Comparison of ENCODE assay signal across 1 cellular context in the genomic region with DNA sequence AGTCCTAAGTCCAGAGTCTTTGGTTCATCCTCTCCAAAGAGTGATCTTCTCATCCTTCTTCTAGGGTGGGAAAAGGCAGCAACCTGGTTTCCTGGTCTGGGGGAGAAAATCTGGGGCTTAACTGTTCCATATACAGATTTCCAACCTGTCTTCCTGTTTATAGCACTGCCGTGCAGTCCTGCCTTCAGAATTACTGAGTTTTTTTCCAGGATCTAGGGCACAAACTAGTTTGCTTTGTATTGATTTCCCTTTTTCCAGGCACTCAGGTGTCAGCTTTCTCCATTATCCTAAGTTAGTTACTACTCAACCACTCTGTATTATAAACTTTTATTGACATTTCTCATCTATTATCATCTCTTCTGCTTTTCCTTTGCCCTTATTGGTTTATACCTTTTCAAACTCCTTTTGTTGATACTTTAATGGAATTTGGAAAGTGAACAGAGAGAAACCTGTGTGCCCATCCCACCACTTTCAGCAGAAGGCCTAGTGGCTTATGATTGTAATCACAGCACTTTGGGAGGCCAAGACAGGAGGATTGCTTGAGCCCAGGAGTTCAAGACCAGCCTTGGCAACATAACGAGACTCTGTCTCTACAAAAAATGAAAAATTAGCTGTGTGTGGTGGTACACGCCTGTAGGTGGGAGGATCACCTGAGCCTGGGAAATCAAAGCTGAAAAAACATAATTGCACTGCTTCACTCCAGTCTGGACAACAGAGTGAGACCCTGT.
TF ChIP-seq lines count a peak whose summit lies in the region.

No MANE protein-coding gene starts in this region.

TF ChIP-seq in HepG2, 621 proteins besides CTCF, POLR2A, EP300 and RAD21 (continued from another document):
- TF ChIP-seq, protein P1, sequence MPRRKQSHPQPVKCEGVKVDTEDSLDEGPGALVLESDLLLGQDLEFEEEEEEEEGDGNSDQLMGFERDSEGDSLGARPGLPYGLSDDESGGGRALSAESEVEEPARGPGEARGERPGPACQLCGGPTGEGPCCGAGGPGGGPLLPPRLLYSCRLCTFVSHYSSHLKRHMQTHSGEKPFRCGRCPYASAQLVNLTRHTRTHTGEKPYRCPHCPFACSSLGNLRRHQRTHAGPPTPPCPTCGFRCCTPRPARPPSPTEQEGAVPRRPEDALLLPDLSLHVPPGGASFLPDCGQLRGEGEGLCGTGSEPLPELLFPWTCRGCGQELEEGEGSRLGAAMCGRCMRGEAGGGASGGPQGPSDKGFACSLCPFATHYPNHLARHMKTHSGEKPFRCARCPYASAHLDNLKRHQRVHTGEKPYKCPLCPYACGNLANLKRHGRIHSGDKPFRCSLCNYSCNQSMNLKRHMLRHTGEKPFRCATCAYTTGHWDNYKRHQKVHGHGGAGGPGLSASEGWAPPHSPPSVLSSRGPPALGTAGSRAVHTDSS (CRISPR knock-in tag; conservative IDR thresholded peaks at IDR 0.05), result no peak
- TF ChIP-seq ZNF691 (CRISPR knock-in tag; IDR thresholded peaks at IDR 0.05; ENCODE audit: borderline replicate concordance, low read depth) (no peak), ZNF292 (CRISPR knock-in tag; IDR thresholded peaks at IDR 0.05; ENCODE audit: borderline replicate concordance, low read depth) (no peak)
- TF ChIP-seq, protein P2, sequence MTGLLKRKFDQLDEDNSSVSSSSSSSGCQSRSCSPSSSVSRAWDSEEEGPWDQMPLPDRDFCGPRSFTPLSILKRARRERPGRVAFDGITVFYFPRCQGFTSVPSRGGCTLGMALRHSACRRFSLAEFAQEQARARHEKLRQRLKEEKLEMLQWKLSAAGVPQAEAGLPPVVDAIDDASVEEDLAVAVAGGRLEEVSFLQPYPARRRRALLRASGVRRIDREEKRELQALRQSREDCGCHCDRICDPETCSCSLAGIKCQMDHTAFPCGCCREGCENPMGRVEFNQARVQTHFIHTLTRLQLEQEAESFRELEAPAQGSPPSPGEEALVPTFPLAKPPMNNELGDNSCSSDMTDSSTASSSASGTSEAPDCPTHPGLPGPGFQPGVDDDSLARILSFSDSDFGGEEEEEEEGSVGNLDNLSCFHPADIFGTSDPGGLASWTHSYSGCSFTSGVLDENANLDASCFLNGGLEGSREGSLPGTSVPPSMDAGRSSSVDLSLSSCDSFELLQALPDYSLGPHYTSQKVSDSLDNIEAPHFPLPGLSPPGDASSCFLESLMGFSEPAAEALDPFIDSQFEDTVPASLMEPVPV (CRISPR knock-in tag; IDR thresholded peaks at IDR 0.05), result no peak
- TF ChIP-seq, protein P3, sequence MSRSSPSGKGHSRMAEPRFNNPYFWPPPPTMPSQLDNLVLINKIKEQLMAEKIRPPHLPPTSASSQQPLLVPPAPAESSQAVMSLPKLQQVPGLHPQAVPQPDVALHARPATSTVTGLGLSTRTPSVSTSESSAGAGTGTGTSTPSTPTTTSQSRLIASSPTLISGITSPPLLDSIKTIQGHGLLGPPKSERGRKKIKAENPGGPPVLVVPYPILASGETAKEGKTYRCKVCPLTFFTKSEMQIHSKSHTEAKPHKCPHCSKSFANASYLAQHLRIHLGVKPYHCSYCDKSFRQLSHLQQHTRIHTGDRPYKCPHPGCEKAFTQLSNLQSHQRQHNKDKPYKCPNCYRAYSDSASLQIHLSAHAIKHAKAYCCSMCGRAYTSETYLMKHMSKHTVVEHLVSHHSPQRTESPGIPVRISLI (CRISPR knock-in tag; IDR thresholded peaks at IDR 0.05; ENCODE audit: borderline replicate concordance), result peak; percentile 44; the same call in 1 of the 2 replicates
- TF ChIP-seq, protein P4, sequence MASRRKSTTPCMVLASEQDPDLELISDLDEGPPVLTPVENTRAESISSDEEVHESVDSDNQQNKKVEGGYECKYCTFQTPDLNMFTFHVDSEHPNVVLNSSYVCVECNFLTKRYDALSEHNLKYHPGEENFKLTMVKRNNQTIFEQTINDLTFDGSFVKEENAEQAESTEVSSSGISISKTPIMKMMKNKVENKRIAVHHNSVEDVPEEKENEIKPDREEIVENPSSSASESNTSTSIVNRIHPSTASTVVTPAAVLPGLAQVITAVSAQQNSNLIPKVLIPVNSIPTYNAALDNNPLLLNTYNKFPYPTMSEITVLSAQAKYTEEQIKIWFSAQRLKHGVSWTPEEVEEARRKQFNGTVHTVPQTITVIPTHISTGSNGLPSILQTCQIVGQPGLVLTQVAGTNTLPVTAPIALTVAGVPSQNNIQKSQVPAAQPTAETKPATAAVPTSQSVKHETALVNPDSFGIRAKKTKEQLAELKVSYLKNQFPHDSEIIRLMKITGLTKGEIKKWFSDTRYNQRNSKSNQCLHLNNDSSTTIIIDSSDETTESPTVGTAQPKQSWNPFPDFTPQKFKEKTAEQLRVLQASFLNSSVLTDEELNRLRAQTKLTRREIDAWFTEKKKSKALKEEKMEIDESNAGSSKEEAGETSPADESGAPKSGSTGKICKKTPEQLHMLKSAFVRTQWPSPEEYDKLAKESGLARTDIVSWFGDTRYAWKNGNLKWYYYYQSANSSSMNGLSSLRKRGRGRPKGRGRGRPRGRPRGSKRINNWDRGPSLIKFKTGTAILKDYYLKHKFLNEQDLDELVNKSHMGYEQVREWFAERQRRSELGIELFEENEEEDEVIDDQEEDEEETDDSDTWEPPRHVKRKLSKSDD (CRISPR knock-in tag; IDR thresholded peaks at IDR 0.05; ENCODE audit: low read depth), result 0 out of 2 replicates have a peak, but pooled peaks have one; percentile 31
